In genomic region chr2:109710505-109711229, GRCh38 we compare ENCODE assay signal across 20 cellular contexts.
A peak's percentile ranks its signal among the peaks of the same experiment; 100 is the strongest.
DNase-seq lines count a peak whose midpoint lies in the region; ATAC-seq and TF ChIP-seq lines count a peak whose summit lies in the region.
"Had no signal": no experiment of that assay in that cellular context is flagged by ENCODE, and none has a peak within 500 bp of the region (broad histone marks: within the 10 kb centered on the region; RNA-seq: fewer than 3 reads in every experiment).

No MANE protein-coding gene starts in this region.

- H3K79me1 ChIP-seq in neuronal stem cell (ENCODE audit: low read depth, low read length): no peaks in the 10 kb centered on the region

- H3K4me3 ChIP-seq in Karpas-422 (ENCODE audit: low read length): peak overlapping the region; percentile 42; the same call in 1 of the 2 replicates
- H3K4me3 ChIP-seq in neuronal stem cell (ENCODE audit: low read length in 2 of 2): no peak overlapping the region
- H3K4me3 ChIP-seq in testis: no peak overlapping the region

- peak overlapping the region; percentile 38 for H2AK5ac ChIP-seq in neuronal stem cell (ENCODE audit: low read depth, low read length)

- no peak overlapping the region for H2BK12ac ChIP-seq in neuronal stem cell (ENCODE audit: low read length)

- intact Hi-C loops in cardiac septum (cut with DNase I): no loop called here
- intact Hi-C loops in left cardiac atrium (cut with DNase I): no loop called here
- intact Hi-C loops in testis (cut with DNase I; ENCODE audit: low total_unique reads): no loop called here

- peak overlapping the region; percentile 34 for H3K23ac ChIP-seq in neuronal stem cell (ENCODE audit: low read depth, low read length, poor library complexity)

- no peak overlapping the region for H3K4ac ChIP-seq in neuronal stem cell (ENCODE audit: low read length)

- H3K4me2 ChIP-seq in Karpas-422 (ENCODE audit: low read depth, low read length, poor library complexity, severe bottlenecking) (peak overlapping the region; percentile 53), neuronal stem cell (ENCODE audit: insufficient read depth, low read length, poor library complexity, severe bottlenecking) (no peak overlapping the region)
- H3K4me2 ChIP-seq: KMS-11 had no signal

- H4K8ac ChIP-seq in neuronal stem cell (ENCODE audit: low read depth, low read length): no peak overlapping the region

- H3K9me2 ChIP-seq in Karpas-422 (replicated peaks; ENCODE audit: insufficient read depth, low read length): no peaks in the 10 kb centered on the region

- peak overlapping the region; percentile 73 for H3K18ac ChIP-seq in neuronal stem cell (ENCODE audit: low read length)

- no peak for TF ChIP-seq CTCF in testis (IDR thresholded peaks at IDR 0.05)

- H3K27me3 ChIP-seq in Karpas-422 (ENCODE audit: low read length): no peaks in the 10 kb centered on the region
- no peaks in the 10 kb centered on the region for H3K27me3 ChIP-seq in neuronal stem cell (ENCODE audit: control insufficient read depth in 3 of 3, insufficient read depth in 3 of 3, low read depth in 1 of 3, low read length in 3 of 3)
- H3K27me3 ChIP-seq in testis: no peaks in the 10 kb centered on the region

- H3K36me3 ChIP-seq in Karpas-422 (ENCODE audit: insufficient read depth, low read length) (no peaks in the 10 kb centered on the region), neuronal stem cell (replicated peaks in 1 of 2; ENCODE audit: control insufficient read depth in 2 of 2, insufficient read depth in 2 of 2, low read length in 2 of 2) (no peaks in the 10 kb centered on the region), testis (ENCODE audit: low read depth, missing control alignments) (no peaks in the 10 kb centered on the region)

- no CpG with 5 or more reads among the region's 7 CpGs for WGBS in neuronal stem cell (ENCODE audit: extremely low coverage in 2 of 2, insufficient read length in 2 of 2, insufficient replicate concordance in 1 of 2), 2 donors
- WGBS in testis, 2 donors: 74 to 87% methylated on average over 6 to 7 of the region's 7 CpGs

- H4K20me1 ChIP-seq in Karpas-422 (ENCODE audit: insufficient read depth, low read depth, low read length): no peaks in the 10 kb centered on the region

- H3K9me3 ChIP-seq in Karpas-422 (ENCODE audit: low read length) (no peaks in the 10 kb centered on the region), neuronal stem cell (replicated peaks in 1 of 2; ENCODE audit: control insufficient read depth in 2 of 2, insufficient read depth in 1 of 2, low read depth in 1 of 2, low read length in 2 of 2) (no peaks in the 10 kb centered on the region), testis (no peaks in the 10 kb centered on the region)

- no peak overlapping the region for H2BK15ac ChIP-seq in neuronal stem cell (ENCODE audit: low read length)

- peak; percentile 67 for DNase-seq in cardiac septum (ENCODE audit: low spot score)
- no peak for DNase-seq in left cardiac atrium
- DNase-seq in Karpas-422: peak; percentile 94
- no peak for DNase-seq in neuronal stem cell (ENCODE audit: low spot score)
- peak; percentile 38 for DNase-seq in testis
- DNase-seq in KBM-7: no peak
- DNase-seq in stimulated activated CD8-positive, alpha-beta memory T cell treated with anti-CD3 and anti-CD28 coated beads, Interleukin-4, amount 100 ng/mL, for 48 hours: no peak
- DNase-seq in epidermal melanocyte (ENCODE audit: insufficient read length, low spot score): no peak
- DNase-seq: 8988T; Calu3; CD8-positive, alpha-beta T cell; GF-D8; NCI-H1417 treated with DMSO at 0.1 percent for 48 hours; NCI-H187 treated with DMSO at 0.1 percent for 48 hours; NCI-H2227 treated with DMSO at 0.1 percent for 48 hours; NCI-H510A treated with DMSO at 0.1 percent for 48 hours; NCI-H82; PC-3; RPMI8226 had no signal

- H3K9ac ChIP-seq in Karpas-422 (ENCODE audit: low read length) (peak overlapping the region; percentile 62), neuronal stem cell (ENCODE audit: low read depth, low read length, poor library complexity) (no peak overlapping the region)
- H3K9ac ChIP-seq: KMS-11 had no signal

- H3K79me2 ChIP-seq in Karpas-422 (ENCODE audit: low read length): no peaks in the 10 kb centered on the region

- no peak overlapping the region for H2BK120ac ChIP-seq in neuronal stem cell (ENCODE audit: low read depth, low read length)

- peaks cover 61% of the 10 kb centered on the region for H3K4me1 ChIP-seq in Karpas-422 (ENCODE audit: low read length)
- peaks cover 0 to 5% of the 10 kb centered on the region in 2 donors for H3K4me1 ChIP-seq in neuronal stem cell (ENCODE audit: control insufficient read depth in 2 of 2, insufficient read depth in 1 of 2, low read depth in 1 of 2, low read length in 2 of 2)
- H3K4me1 ChIP-seq in testis: peaks cover 6% of the 10 kb centered on the region

- no peak overlapping the region for H2AFZ ChIP-seq in Karpas-422 (ENCODE audit: low read length)
- no peak overlapping the region for H2AFZ ChIP-seq in neuronal stem cell (ENCODE audit: low read length)

- H3K27ac ChIP-seq in Karpas-422 (ENCODE audit: low read length) (peak overlapping the region; percentile 95), neuronal stem cell (replicated peaks; ENCODE audit: low read length) (no peak overlapping the region), testis (no peak overlapping the region)
- H3K27ac ChIP-seq: KMS-11 had no signal

- in situ Hi-C loops in KBM-7 (cut with MboI; ENCODE audit: low pct_unique_long_range_greater_than_20kb, low sequenced_read_pairs): no loop called here

- no peak for ATAC-seq in left cardiac atrium
- ATAC-seq: CD8-positive, alpha-beta T cell; PC-3 had no signal

- no peak overlapping the region for H2BK5ac ChIP-seq in neuronal stem cell (ENCODE audit: low read length)

- H3K14ac ChIP-seq in neuronal stem cell (ENCODE audit: low read length): no peak overlapping the region

- no peak for TF ChIP-seq POLR2A in testis (IDR thresholded peaks at IDR 0.05)

- H4K91ac ChIP-seq in neuronal stem cell (ENCODE audit: low read depth, low read length, poor library complexity): no peak overlapping the region

Comparison
In these comparisons a context has a peak if more than half of its experiments do, and no peak if none do; other contexts are left out.
1. DNase-seq: peak in cardiac septum (single experiment), Karpas-422 (single experiment) and testis (single experiment); none in left cardiac atrium (single experiment), neuronal stem cell (single experiment), KBM-7 (single experiment), stimulated activated CD8-positive, alpha-beta memory T cell treated with anti-CD3 and anti-CD28 coated beads, Interleukin-4, amount 100 ng/mL, for 48 hours (single experiment) and epidermal melanocyte (single experiment).